In the genomic region with DNA sequence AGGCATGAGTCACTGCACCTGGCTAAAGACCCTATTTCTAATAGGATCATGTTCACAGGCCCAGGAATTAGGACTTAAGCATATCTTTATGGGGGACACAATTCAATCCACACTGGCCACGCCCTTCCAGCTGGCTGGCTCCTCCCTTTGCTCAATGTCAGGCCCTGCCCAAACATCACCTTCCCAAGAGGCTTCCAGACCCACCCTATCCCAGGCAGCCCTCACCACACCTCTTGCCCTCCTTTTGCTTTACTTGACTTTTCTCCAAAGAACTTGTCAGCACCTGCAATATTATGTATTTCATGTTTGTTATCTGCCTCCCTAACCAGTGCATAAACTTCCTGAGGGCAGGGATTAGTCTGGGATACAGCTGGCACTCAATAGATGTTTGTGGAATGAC, we compare ENCODE assay signal across 24 cellular contexts.
"Had no signal": no experiment of that assay in that cellular context is flagged by ENCODE, and none has a peak within 500 bp of the region (broad histone marks: within the 10 kb centered on the region; RNA-seq: fewer than 3 reads in every experiment).

No MANE protein-coding gene starts in this region.

- H3K9me3 ChIP-seq: right lobe of liver, stomach, transverse colon, uterus had no signal

- H3K36me3 ChIP-seq: right lobe of liver, stomach, transverse colon, uterus had no signal

- DNase-seq: activated CD4-positive, alpha-beta T cell treated with anti-CD3 and anti-CD28 coated beads for 4 hours; activated CD4-positive, alpha-beta T cell treated with anti-CD3 and anti-CD28 coated beads, Interleukin-2, amount 50 U/mL, for 48 hours; activated CD4-positive, CD25-positive, alpha-beta regulatory T cell; activated naive CD4-positive, alpha-beta T cell treated with Interleukin-2 at 50 U/mL for 16 hours; activated naive CD8-positive, alpha-beta T cell treated with anti-CD3 and anti-CD28 coated beads for 36 hours; activated T-cell treated with anti-CD3 and anti-CD28 coated beads, Interleukin-2, amount 50 U/mL, for 4 hours; dorsolateral prefrontal cortex; foreskin fibroblast; left ventricle myocardium superior; occipital lobe; right lobe of liver; stimulated activated CD4-positive, alpha-beta T cell treated with anti-CD3 and anti-CD28 coated beads, Interleukin-15, amount 100 ng/mL, for 24 hours; stomach; T-helper 1 cell; transverse colon; uterus had no signal

- H3K27me3 ChIP-seq: dorsolateral prefrontal cortex, right lobe of liver, stomach, transverse colon, uterus had no signal

- H3K27ac ChIP-seq: dorsolateral prefrontal cortex, epithelial cell of prostate, right lobe of liver, stomach, transverse colon, uterus had no signal

- FAIRE-seq: astrocyte, colon, TTC549 had no signal

- H3K9me3 Mint-ChIP-seq: activated naive CD8-positive, alpha-beta T cell treated with anti-CD3 and anti-CD28 coated beads for 36 hours; activated T-cell treated with anti-CD3 and anti-CD28 coated beads, Interleukin-2, amount 50 U/mL, for 4 hours; central memory CD8-positive, alpha-beta T cell; natural killer cell treated with Interleukin-12 subunit alpha and Interleukin-12 subunit beta and Interleukin-15 and Interleukin-18, amount 100 ng/mL, for 72 hours; stimulated activated memory B cell treated with anti-CD40 and anti-IgM and Interleukin-4, amounts not matched to agents 10 μg/mL and 1 μg/mL and 100 μg/mL, for 72 hours had no signal

- H3K36me3 Mint-ChIP-seq: activated naive CD8-positive, alpha-beta T cell treated with anti-CD3 and anti-CD28 coated beads for 36 hours; natural killer cell treated with Interleukin-12 subunit alpha and Interleukin-12 subunit beta and Interleukin-15 and Interleukin-18, amount 100 ng/mL, for 72 hours; stimulated activated memory B cell treated with anti-CD40 and anti-IgM and Interleukin-4, amounts not matched to agents 10 μg/mL and 1 μg/mL and 100 μg/mL, for 72 hours had no signal

- H3K4me1 Mint-ChIP-seq: activated naive CD8-positive, alpha-beta T cell treated with anti-CD3 and anti-CD28 coated beads for 36 hours; central memory CD8-positive, alpha-beta T cell; stimulated activated memory B cell treated with anti-CD40 and anti-IgM and Interleukin-4, amounts not matched to agents 10 μg/mL and 1 μg/mL and 100 μg/mL, for 72 hours had no signal

- H3K27ac Mint-ChIP-seq: activated naive CD8-positive, alpha-beta T cell treated with anti-CD3 and anti-CD28 coated beads for 36 hours; natural killer cell treated with Interleukin-12 subunit alpha and Interleukin-12 subunit beta and Interleukin-15 and Interleukin-18, amount 100 ng/mL, for 72 hours; stimulated activated memory B cell treated with anti-CD40 and anti-IgM and Interleukin-4, amounts not matched to agents 10 μg/mL and 1 μg/mL and 100 μg/mL, for 72 hours had no signal

- H3K4me3 Mint-ChIP-seq: activated naive CD8-positive, alpha-beta T cell treated with anti-CD3 and anti-CD28 coated beads for 36 hours; activated T-cell treated with anti-CD3 and anti-CD28 coated beads, Interleukin-2, amount 50 U/mL, for 4 hours; central memory CD8-positive, alpha-beta T cell; natural killer cell treated with Interleukin-12 subunit alpha and Interleukin-12 subunit beta and Interleukin-15 and Interleukin-18, amount 100 ng/mL, for 72 hours; stimulated activated memory B cell treated with anti-CD40 and anti-IgM and Interleukin-4, amounts not matched to agents 10 μg/mL and 1 μg/mL and 100 μg/mL, for 72 hours had no signal

- H3K4me3 ChIP-seq: dorsolateral prefrontal cortex, right lobe of liver, smooth muscle cell, stomach, transverse colon, uterus had no signal
